Comparison of ENCODE assay signal across 1 cellular context in the genomic region with DNA sequence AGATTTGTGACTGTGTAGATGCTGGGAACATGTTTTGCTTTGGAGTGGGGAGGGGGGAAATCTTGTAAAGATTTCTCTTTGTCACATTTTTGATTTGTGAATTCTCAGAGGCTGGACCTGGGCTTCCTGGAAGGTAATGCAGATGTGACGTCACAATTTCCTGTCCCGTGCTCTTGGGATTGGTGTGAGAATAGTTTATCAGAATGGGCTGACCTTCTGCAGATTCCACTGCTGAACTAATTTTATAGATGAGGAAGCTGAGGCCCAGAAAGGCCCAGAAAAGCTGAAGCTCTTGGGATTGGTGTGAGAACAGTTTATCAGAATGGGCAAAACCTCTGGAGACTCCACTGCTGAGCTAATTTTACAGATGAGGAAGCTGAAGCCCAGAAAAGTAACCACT.
TF ChIP-seq lines count a peak whose summit lies in the region.

No MANE protein-coding gene starts in this region.

TF ChIP-seq in WTC11, 78 proteins besides CTCF, POLR2A, EP300 and RAD21 (continued from another document):
- TF ChIP-seq HMGXB4 (CRISPR knock-in tag; IDR thresholded peaks at IDR 0.05), result no peak
